In genomic region chr17:70119545-70119944, GRCh38 we compare ENCODE assay signal across 26 cellular contexts. TPM values are rescaled to one million over a fixed set of nuclear protein-coding genes. Genes with fewer than 3 reads are reported as not detected.
"Had no signal": no experiment of that assay in that cellular context is flagged by ENCODE, and none has a peak within 500 bp of the region (broad histone marks: within the 10 kb centered on the region; RNA-seq: fewer than 3 reads in every experiment).

No MANE protein-coding gene starts in this region.

- DNase-seq: activated CD4-positive, alpha-beta T cell treated with anti-CD3 and anti-CD28 coated beads for 48 hours; activated CD4-positive, alpha-beta T cell treated with anti-CD3 and anti-CD28 coated beads, Interleukin-2, amount 50 U/mL, for 48 hours; activated CD4-positive, CD25-positive, alpha-beta regulatory T cell treated with anti-CD3 and anti-CD28 coated beads, Interleukin-2, amount 50 U/mL, for 72 hours; activated CD8-positive, alpha-beta memory T cell treated with anti-CD3 and anti-CD28 coated beads, Interleukin-2, amount 10 ng/mL, durations not matched to agents 7 days and 5 days; activated gamma-delta T cell; activated naive CD4-positive, alpha-beta T cell treated with anti-CD3 and anti-CD28 coated beads for 36 hours; activated naive CD8-positive, alpha-beta T cell treated with anti-CD3 and anti-CD28 coated beads for 36 hours; activated T-cell treated with anti-CD3 and anti-CD28 coated beads, Interleukin-2, amount 50 U/mL, for 24 hours; brain microvascular endothelial cell; KG1; NCI-H1092; NCI-H1417; NCI-H1930; NCI-H2171 treated with DMSO at 0.1 percent for 48 hours; NCI-H345; NCI-H510A; NCI-H526 treated with DMSO at 0.1 percent for 48 hours; NCI-H82; PC-3; SHP77; SW 1271 had no signal

- H3K4me1 Mint-ChIP-seq: activated CD8-positive, alpha-beta memory T cell treated with anti-CD3 and anti-CD28 coated beads, Interleukin-2, amount 10 ng/mL, durations not matched to agents 7 days and 5 days; activated naive CD8-positive, alpha-beta T cell treated with anti-CD3 and anti-CD28 coated beads for 36 hours had no signal

- H3K27ac Mint-ChIP-seq: activated CD8-positive, alpha-beta memory T cell treated with anti-CD3 and anti-CD28 coated beads, Interleukin-2, amount 10 ng/mL, durations not matched to agents 7 days and 5 days; activated naive CD4-positive, alpha-beta T cell treated with anti-CD3 and anti-CD28 coated beads for 36 hours; activated naive CD8-positive, alpha-beta T cell treated with anti-CD3 and anti-CD28 coated beads for 36 hours; activated T-cell treated with anti-CD3 and anti-CD28 coated beads, Interleukin-2, amount 50 U/mL, for 24 hours had no signal

- ATAC-seq: activated CD8-positive, alpha-beta memory T cell treated with anti-CD3 and anti-CD28 coated beads, Interleukin-2, amount 10 ng/mL, durations not matched to agents 7 days and 5 days; PC-3; SK-N-SH treated with all-trans-retinoic acid at 6 μM for 48 hours had no signal

- H3K4me3 Mint-ChIP-seq: activated CD8-positive, alpha-beta memory T cell treated with anti-CD3 and anti-CD28 coated beads, Interleukin-2, amount 10 ng/mL, durations not matched to agents 7 days and 5 days; activated naive CD4-positive, alpha-beta T cell treated with anti-CD3 and anti-CD28 coated beads for 36 hours; activated naive CD8-positive, alpha-beta T cell treated with anti-CD3 and anti-CD28 coated beads for 36 hours; activated T-cell treated with anti-CD3 and anti-CD28 coated beads, Interleukin-2, amount 50 U/mL, for 24 hours had no signal

- H3K4me3 ChIP-seq: cardiac muscle cell, SJSA1 had no signal

- H3K27me3 ChIP-seq: brain microvascular endothelial cell, cardiac muscle cell, SJSA1 had no signal

- H3K36me3 Mint-ChIP-seq: activated CD8-positive, alpha-beta memory T cell treated with anti-CD3 and anti-CD28 coated beads, Interleukin-2, amount 10 ng/mL, durations not matched to agents 7 days and 5 days; activated naive CD8-positive, alpha-beta T cell treated with anti-CD3 and anti-CD28 coated beads for 36 hours had no signal

- H3K27ac ChIP-seq: brain microvascular endothelial cell, cardiac muscle cell, SJSA1 had no signal

- H3K9me3 ChIP-seq: SJSA1 had no signal

- FAIRE-seq: RCC 7860 had no signal

- H3K36me3 ChIP-seq: brain microvascular endothelial cell, cardiac muscle cell, SJSA1 had no signal

- H3K27me3 Mint-ChIP-seq: activated CD8-positive, alpha-beta memory T cell treated with anti-CD3 and anti-CD28 coated beads, Interleukin-2, amount 10 ng/mL, durations not matched to agents 7 days and 5 days; activated T-cell treated with anti-CD3 and anti-CD28 coated beads, Interleukin-2, amount 50 U/mL, for 24 hours had no signal

RNA-seq across cellular contexts. Expression of gene KCNJ16, which starts 44.5 kb away (rescaled TPM):
- total RNA-seq: activated CD8-positive, alpha-beta memory T cell treated with anti-CD3 and anti-CD28 coated beads, Interleukin-2, amount 10 ng/mL, durations not matched to agents 7 days and 5 days; activated naive CD4-positive, alpha-beta T cell treated with anti-CD3 and anti-CD28 coated beads for 36 hours; activated naive CD8-positive, alpha-beta T cell treated with anti-CD3 and anti-CD28 coated beads for 36 hours; cardiac muscle cell; PC-3; SJSA1; T-helper 1 cell treated with Interleukin-12 subunit alpha and Interleukin-12 subunit beta and Interleukin-4 antibody, amounts not matched to agents 30 ng/mL and 1 ng/mL, for 36 hours had no signal
- polyA plus RNA-seq: cardiac muscle cell had no signal

RNA-seq across cellular contexts. Expression of gene KCNJ2, which starts 49.8 kb away (rescaled TPM):
- total RNA-seq: activated CD8-positive, alpha-beta memory T cell treated with anti-CD3 and anti-CD28 coated beads, Interleukin-2, amount 10 ng/mL, durations not matched to agents 7 days and 5 days; activated naive CD4-positive, alpha-beta T cell treated with anti-CD3 and anti-CD28 coated beads for 36 hours; activated naive CD8-positive, alpha-beta T cell treated with anti-CD3 and anti-CD28 coated beads for 36 hours; T-helper 1 cell treated with Interleukin-12 subunit alpha and Interleukin-12 subunit beta and Interleukin-4 antibody, amounts not matched to agents 30 ng/mL and 1 ng/mL, for 36 hours had no signal
- polyA plus RNA-seq: cardiac muscle cell had no signal
